24 cellular contexts compared by ENCODE assay signal in the genomic region with DNA sequence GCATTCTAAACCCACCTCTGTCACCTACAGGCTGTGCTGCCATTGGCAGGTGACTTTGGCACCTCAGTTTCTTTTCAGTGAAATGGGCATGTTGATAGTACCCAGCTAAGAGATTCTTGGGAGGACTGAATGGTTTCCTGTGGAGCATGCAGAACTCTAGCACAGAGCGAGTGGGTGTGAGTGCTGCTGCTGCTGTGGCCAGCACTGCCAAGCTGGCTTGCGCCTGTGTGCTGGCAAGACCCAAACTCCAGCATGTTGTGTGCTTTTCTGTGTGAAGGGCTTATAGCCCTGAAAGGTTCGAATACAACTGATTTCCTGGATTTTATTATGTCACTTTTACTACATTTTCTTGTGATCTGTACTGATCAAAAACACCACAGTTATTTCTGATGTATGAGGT.
"Had no signal": no experiment of that assay in that cellular context is flagged by ENCODE, and none has a peak within 500 bp of the region (broad histone marks: within the 10 kb centered on the region; RNA-seq: fewer than 3 reads in every experiment).

No MANE protein-coding gene starts in this region.

- H3K27ac Mint-ChIP-seq: activated naive CD4-positive, alpha-beta T cell treated with anti-CD3 and anti-CD28 coated beads, Interleukin-2, amount 50 U/mL, for 72 hours; activated naive CD8-positive, alpha-beta T cell treated with anti-CD3 and anti-CD28 coated beads, Interleukin-2, amount 50 U/mL, for 24 hours; T-helper 1 cell treated with Interleukin-12 subunit alpha and Interleukin-12 subunit beta and Interleukin-4 antibody, amounts not matched to agents 30 μg/mL and 1 μg/mL, for 36 hours had no signal

- H3K36me3 Mint-ChIP-seq: activated naive CD4-positive, alpha-beta T cell treated with anti-CD3 and anti-CD28 coated beads, Interleukin-2, amount 50 U/mL, for 72 hours had no signal

- ATAC-seq: activated naive CD4-positive, alpha-beta T cell treated with anti-CD3 and anti-CD28 coated beads, Interleukin-2, amount 50 U/mL, for 72 hours; activated naive CD8-positive, alpha-beta T cell treated with anti-CD3 and anti-CD28 coated beads, Interleukin-2, amount 50 U/mL, for 24 hours; activated T-cell treated with anti-CD3 and anti-CD28 coated beads, Interleukin-2, amount 50 U/mL, for 4 hours; body of pancreas; WTC11 had no signal

- H3K4me3 Mint-ChIP-seq: activated naive CD8-positive, alpha-beta T cell treated with anti-CD3 and anti-CD28 coated beads, Interleukin-2, amount 50 U/mL, for 24 hours; activated T-cell treated with anti-CD3 and anti-CD28 coated beads, Interleukin-2, amount 50 U/mL, for 4 hours; T-helper 1 cell treated with Interleukin-12 subunit alpha and Interleukin-12 subunit beta and Interleukin-4 antibody, amounts not matched to agents 30 μg/mL and 1 μg/mL, for 36 hours; WTC11 had no signal

- H3K4me1 Mint-ChIP-seq: activated naive CD8-positive, alpha-beta T cell treated with anti-CD3 and anti-CD28 coated beads, Interleukin-2, amount 50 U/mL, for 24 hours; WTC11 had no signal

- DNase-seq: activated CD4-positive, alpha-beta T cell treated with anti-CD3 and anti-CD28 coated beads for 48 hours; activated CD4-positive, alpha-beta T cell treated with anti-CD3 and anti-CD28 coated beads, Interleukin-2, amount 50 U/mL, for 4 hours; activated CD4-positive, CD25-positive, alpha-beta regulatory T cell treated with anti-CD3 and anti-CD28 coated beads, Interleukin-2, amount 50 U/mL, for 72 hours; activated effector memory CD4-positive, alpha-beta T cell treated with anti-CD3 and anti-CD28 coated beads, Interleukin-2, amount 50 U/mL, for 16 hours; activated naive CD4-positive, alpha-beta T cell treated with Interleukin-2 at 50 U/mL for 16 hours; activated naive CD8-positive, alpha-beta T cell treated with anti-CD3 and anti-CD28 coated beads, Interleukin-2, amount 50 U/mL, for 24 hours; activated T-cell treated with anti-CD3 and anti-CD28 coated beads, Interleukin-2, amount 50 U/mL, for 4 hours; amniotic stem cell; body of pancreas; Kasumi-1; KBM-7; NCI-H1105 treated with DMSO at 0.1 percent for 48 hours; NCI-H1436 treated with DMSO at 0.1 percent for 48 hours; NCI-H187; NCI-H2081; NCI-H510A treated with DMSO at 0.1 percent for 48 hours; NCI-H69; SHP77 treated with DMSO at 0.1 percent for 48 hours had no signal

- FAIRE-seq: bronchial epithelial cell, RCC 7860 had no signal

- H3K27ac ChIP-seq: ascending aorta, body of pancreas had no signal

- H3K9me3 Mint-ChIP-seq: activated naive CD4-positive, alpha-beta T cell treated with anti-CD3 and anti-CD28 coated beads, Interleukin-2, amount 50 U/mL, for 72 hours; activated naive CD8-positive, alpha-beta T cell treated with anti-CD3 and anti-CD28 coated beads, Interleukin-2, amount 50 U/mL, for 24 hours; activated T-cell treated with anti-CD3 and anti-CD28 coated beads, Interleukin-2, amount 50 U/mL, for 4 hours; T-helper 1 cell treated with Interleukin-12 subunit alpha and Interleukin-12 subunit beta and Interleukin-4 antibody, amounts not matched to agents 30 μg/mL and 1 μg/mL, for 36 hours; WTC11 had no signal

- H3K9me3 ChIP-seq: ascending aorta, body of pancreas had no signal

- H3K4me1 ChIP-seq: ascending aorta, body of pancreas had no signal

- H3K27me3 ChIP-seq: ascending aorta, body of pancreas had no signal

- H3K4me3 ChIP-seq: ascending aorta, body of pancreas had no signal

- H3K27me3 Mint-ChIP-seq: activated naive CD8-positive, alpha-beta T cell treated with anti-CD3 and anti-CD28 coated beads, Interleukin-2, amount 50 U/mL, for 24 hours had no signal
